Comparison of ENCODE assay signal across 6 cellular contexts in the genomic region with DNA sequence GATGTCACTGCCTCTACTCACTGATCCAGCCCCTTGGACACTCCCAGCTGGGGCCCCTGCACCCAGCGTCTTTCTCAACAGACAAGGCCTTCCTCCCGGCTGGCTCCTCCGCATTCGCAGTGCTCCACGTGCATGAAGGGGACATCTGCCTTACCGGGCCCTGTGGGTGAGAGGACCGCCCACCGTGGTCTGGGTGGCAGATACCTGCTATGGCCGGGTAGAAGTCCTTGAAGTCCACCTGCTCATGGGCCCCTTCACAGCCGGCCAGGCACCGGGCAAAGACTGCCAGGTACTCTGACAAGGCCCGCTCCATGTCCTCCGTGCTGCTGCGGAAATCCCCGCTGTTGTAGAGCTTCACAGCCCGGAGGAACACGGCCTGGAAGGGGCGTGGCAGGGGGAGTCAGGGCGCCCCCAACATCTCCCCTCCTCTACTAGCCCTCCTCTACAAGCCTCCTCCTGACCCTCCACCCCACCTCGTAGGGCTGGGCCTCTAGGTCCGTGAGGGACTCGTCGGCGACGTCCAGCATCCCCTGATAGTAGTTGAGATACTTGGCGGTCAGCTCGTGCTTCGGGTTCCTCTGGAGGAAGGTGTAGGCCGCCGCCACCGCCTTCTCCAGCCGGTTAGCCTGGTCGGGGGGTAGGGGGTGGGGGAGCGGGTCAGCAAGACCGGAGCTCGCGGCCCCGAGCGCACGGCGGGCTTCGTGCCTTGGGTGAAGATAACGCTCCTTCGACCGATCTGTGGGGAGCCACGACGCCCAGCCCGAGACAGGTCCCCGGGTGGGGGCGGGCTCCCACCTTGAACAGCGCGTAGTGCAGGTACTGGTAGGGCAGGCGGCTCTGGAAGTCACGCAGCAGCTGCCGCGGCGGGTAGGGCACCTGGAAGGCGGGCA. TPM values are rescaled to one million over a fixed set of nuclear protein-coding genes. Genes with fewer than 3 reads are reported as not detected.
DNase-seq lines count a peak whose midpoint lies in the region; ATAC-seq and TF ChIP-seq lines count a peak whose summit lies in the region.

No MANE protein-coding gene starts in this region.

- H3K9me3 ChIP-seq in A673 (ENCODE audit: low read depth, low read length, poor library complexity, severe bottlenecking), result no peaks in the 10 kb centered on the region
- H3K9me3 ChIP-seq in Loucy (ENCODE audit: insufficient read depth, low read depth, low read length), result no peaks in the 10 kb centered on the region
- no peaks in the 10 kb centered on the region for H3K9me3 ChIP-seq in subcutaneous abdominal adipose tissue (ENCODE audit: control insufficient read depth in 5 of 5, low read length in 5 of 5)

- no peak for TF ChIP-seq CTCF in A673 (conservative IDR thresholded peaks at IDR 0.05; ENCODE audit: low read depth, low read length)
- no peak for TF ChIP-seq CTCF in Loucy (conservative IDR thresholded peaks at IDR 0.05; ENCODE audit: low read length)
- TF ChIP-seq CTCF in fibroblast of villous mesenchyme (IDR thresholded peaks at IDR 0.05; ENCODE audit: insufficient read depth, low read depth, low read length), result no peak

- no peaks in the 10 kb centered on the region for H3K9me2 ChIP-seq in Loucy (replicated peaks; ENCODE audit: low read depth, low read length)

- H3K27ac ChIP-seq in A673 (ENCODE audit: low read depth, low read length, poor library complexity, severe bottlenecking) (peak overlapping the region; percentile 50), subcutaneous abdominal adipose tissue (ENCODE audit: low read depth, low read length) (no peak overlapping the region)

- H3K4me3 ChIP-seq in A673 (ENCODE audit: low read depth, low read length, poor library complexity, severe bottlenecking) (peak overlapping the region; percentile 56), Loucy (ENCODE audit: low read length, poor library complexity, severe bottlenecking) (peak overlapping the region; percentile 83), fibroblast of villous mesenchyme (ENCODE audit: low read depth, low read length) (peak overlapping the region; percentile 95), subcutaneous abdominal adipose tissue (ENCODE audit: low read depth in 1 of 5, low read length in 5 of 5) (peak overlapping the region in 4 of 5 donors; percentile 70 to 83 (median 78))

- peak overlapping the region; percentile 99 for H3K4me2 ChIP-seq in Loucy (ENCODE audit: low read depth, low read length, poor library complexity, severe bottlenecking)

- no peaks in the 10 kb centered on the region for H4K20me1 ChIP-seq in Loucy (ENCODE audit: insufficient read depth, low read length, poor library complexity, severe bottlenecking)

- no peaks in the 10 kb centered on the region for H3K27me3 ChIP-seq in A673 (replicated peaks; ENCODE audit: insufficient read depth, low read depth, low read length, poor library complexity)
- no peaks in the 10 kb centered on the region for H3K27me3 ChIP-seq in Loucy (ENCODE audit: insufficient read depth, low read length, poor library complexity, severe bottlenecking)
- peaks cover 0 to 7% (median 2%) of the 10 kb centered on the region in 5 donors for H3K27me3 ChIP-seq in subcutaneous abdominal adipose tissue (ENCODE audit: control insufficient read depth in 5 of 5, insufficient read depth in 4 of 5, low read length in 5 of 5)

- H3F3A ChIP-seq in Loucy (ENCODE audit: low read depth), result no peaks in the 10 kb centered on the region

- DNase-seq in A673 (ENCODE audit: low spot score) (no peak), fibroblast of villous mesenchyme (ENCODE audit: low read depth) (peak; percentile 12), activated gamma-delta T cell (lab: John Stamatoyannopoulos, UW) (no peak)

- H3K9ac ChIP-seq in Loucy (ENCODE audit: low read depth, low read length, poor library complexity, severe bottlenecking), result peak overlapping the region; percentile 75
- H3K9ac ChIP-seq in subcutaneous abdominal adipose tissue (ENCODE audit: low read length in 5 of 5), result peak overlapping the region in 4 of 5 donors; percentile 56 to 77 (median 70)

- intact Hi-C loops in A673 (cut with micrococcal nuclease; ENCODE audit: unreplicated experiment), result no loop called here

- peaks cover 11% of the 10 kb centered on the region for H3K79me2 ChIP-seq in Loucy (ENCODE audit: insufficient read depth, low read length)

- ATAC-seq in GM21367 (IDR thresholded peaks at IDR 0.05; ENCODE audit: unreplicated experiment), result no peak

- CTCF ChIA-PET in A673 (lab: Charles Lee), result interaction anchor here (0.6 to 1.6 kb wide), 3 partner anchors 24 to 141 kb away, joined by 3 to 5 read pairs (median 5); a partner anchor contains a TSS

- H2AFZ ChIP-seq in Loucy (ENCODE audit: low read length), result peak overlapping the region; percentile 96

- no peaks in the 10 kb centered on the region for H3K36me3 ChIP-seq in A673 (ENCODE audit: insufficient read depth, low read length, poor library complexity, severe bottlenecking)
- no peaks in the 10 kb centered on the region for H3K36me3 ChIP-seq in Loucy (ENCODE audit: insufficient read depth, low read length)
- H3K36me3 ChIP-seq in subcutaneous abdominal adipose tissue (ENCODE audit: control insufficient read depth in 5 of 5, insufficient read depth in 5 of 5, low read length in 5 of 5), result peaks cover 0 to 5% (median 0%) of the 10 kb centered on the region in 5 donors

- H3K4me1 ChIP-seq in A673 (ENCODE audit: insufficient read depth, low read length, poor library complexity, severe bottlenecking) (no peaks in the 10 kb centered on the region), Loucy (ENCODE audit: insufficient read depth, low read length, poor library complexity, severe bottlenecking) (peaks cover 32% of the 10 kb centered on the region), subcutaneous abdominal adipose tissue (ENCODE audit: control insufficient read depth in 5 of 5, insufficient read depth in 5 of 5, low read length in 5 of 5) (peaks cover 0 to 34% (median 23%) of the 10 kb centered on the region in 5 donors)

- POLR2A ChIA-PET in A673 (lab: Charles Lee; ENCODE audit: low non-redundant PET), result no interaction called here

- BruUV-seq in A673 (replicated peaks; lab: Mats Ljungman, UMichigan), result no TSS peak

RNA-seq across cellular contexts. Expression of a gene that starts 0.8 kb away (rescaled TPM):
- total RNA-seq in A673 (2021), result 5.9 and 6.6 TPM in 2 replicates
- 88.1 and 92.4 TPM in 2 replicates for total RNA-seq in fibroblast of villous mesenchyme

RNA-seq across cellular contexts. Expression of a gene that starts 1.9 kb away (rescaled TPM):
- total RNA-seq in A673 (2021) (30.0 and 43.6 TPM in 2 replicates), fibroblast of villous mesenchyme (191 and 228 TPM in 2 replicates)

RNA-seq across cellular contexts. Expression of a gene that starts 24.4 kb away (rescaled TPM):
- total RNA-seq in A673 (2021) (15.7 and 25.2 TPM in 2 replicates), fibroblast of villous mesenchyme (29.8 and 83.8 TPM in 2 replicates)

RNA-seq across cellular contexts. Expression of a gene that starts 25.1 kb away (rescaled TPM):
- 46.7 and 50.7 TPM in 2 replicates for total RNA-seq in A673 (2021)
- 58.7 and 60.6 TPM in 2 replicates for total RNA-seq in fibroblast of villous mesenchyme

RNA-seq across cellular contexts. Expression of a gene that starts 26.7 kb away (rescaled TPM):
- total RNA-seq in A673 (2021), result not detected in 2 replicates
- under 0.01 TPM in 2 replicates for total RNA-seq in fibroblast of villous mesenchyme

Comparison
In these comparisons a context has a peak if more than half of its experiments do, and no peak if none do; other contexts are left out.
1. RNA of a gene that starts 0.8 kb away (total RNA-seq): 88.1 to 92.4 TPM in fibroblast of villous mesenchyme; 5.9 to 6.6 TPM in A673; every median in the first group is over 10 times any median in the second.
2. Peak in every context shown above with its lines, with median percentiles within 50 percentile points of each other: H3K4me3 ChIP-seq.